10 cellular contexts compared by ENCODE assay signal in the genomic region with DNA sequence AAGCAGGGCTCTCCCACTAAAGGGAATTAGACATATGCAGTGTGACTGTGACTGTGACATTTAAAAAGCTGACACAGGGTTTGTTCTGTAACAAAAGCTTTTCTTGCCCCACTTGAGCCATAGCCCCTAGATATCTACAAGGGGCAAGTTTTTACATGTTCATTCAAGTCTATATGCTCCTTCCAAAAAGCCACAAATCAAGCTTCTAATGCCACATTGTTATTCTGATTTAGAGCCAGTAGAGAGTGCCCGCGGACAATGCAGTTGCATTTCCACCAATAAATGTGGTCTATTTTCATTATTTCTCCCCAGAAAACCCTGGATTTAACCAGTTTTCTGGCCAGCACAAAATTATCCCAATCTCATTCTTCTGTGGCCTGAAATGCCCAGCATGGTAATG. TPM values are rescaled to one million over a fixed set of nuclear protein-coding genes. Genes with fewer than 3 reads are reported as not detected.
DNase-seq lines count a peak whose midpoint lies in the region; ATAC-seq, FAIRE-seq and TF ChIP-seq lines count a peak whose summit lies in the region.
"Had no signal": no experiment of that assay in that cellular context is flagged by ENCODE, and none has a peak within 500 bp of the region (broad histone marks: within the 10 kb centered on the region; RNA-seq: fewer than 3 reads in every experiment).

No MANE protein-coding gene starts in this region.

- H3K4ac ChIP-seq in H1 (replicated peaks; ENCODE audit: insufficient read length, low read depth, low read length) = no peak overlapping the region

- CTCF ChIA-PET in WTC11 (lab: Charles Lee) = interaction anchor here (0.9 to 4.7 kb wide), 6 partner anchors 22 to 277 kb away, joined by 3 to 16 read pairs (median 5); a partner anchor contains a TSS
- CTCF ChIA-PET in H1 (lab: Charles Lee; ENCODE audit: partially characterized antibody) = interaction anchor here (0.7 to 4.7 kb wide), 10 partner anchors 9 to 181 kb away, joined by 3 to 18 read pairs (median 4); no protein-coding TSS in a partner anchor

- H3K27ac Mint-ChIP-seq in WTC11 = peak overlapping the region; percentile 88; the same call in 1 of the 2 replicates

- FAIRE-seq in H1 (lab: Jason Lieb, UNC) = no peak
- FAIRE-seq: frontal cortex had no signal

- 0 out of 2 replicates have a peak overlapping the region, but pooled peaks have one; percentile 58 for H2BK5ac ChIP-seq in H1 (ENCODE audit: low read depth, low read length)

- H3K27ac ChIP-seq in 22Rv1 (no peak overlapping the region), H1 (ENCODE audit: low read depth, low read length) (0 out of 2 replicates have a peak overlapping the region, but pooled peaks have one; percentile 40)

- no peaks in the 10 kb centered on the region for H3K27me3 ChIP-seq in H1 (replicated peaks in 1 of 4; ENCODE audit: control insufficient read depth in 3 of 4, extremely low read depth in 1 of 4, insufficient read depth in 3 of 4, low read length in 3 of 4)

- H3K36me3 Mint-ChIP-seq in WTC11 = peaks cover 8% of the 10 kb centered on the region

- H3K4me3 ChIP-seq in H1 (ENCODE audit: extremely low read depth in 1 of 4, insufficient read depth in 2 of 4, low read depth in 3 of 4, low read length in 4 of 4) = no peak overlapping the region

- TF ChIP-seq CTCF in 22Rv1 (IDR thresholded peaks at IDR 0.05) = 0 out of 2 replicates have a peak, but pooled peaks have one; percentile 5
- TF ChIP-seq CTCF in WTC11 (IDR thresholded peaks at IDR 0.05) = no peak
- no peak for TF ChIP-seq CTCF in H1 (IDR thresholded peaks at IDR 0.05; ENCODE audit: control extremely low read depth in 1 of 3, insufficient read depth in 1 of 3, low read depth in 1 of 3, low read length in 3 of 3)

- H2AFZ ChIP-seq in H1 (ENCODE audit: low read length) = no peak overlapping the region

- no peak overlapping the region for H3K18ac ChIP-seq in H1 (ENCODE audit: extremely low read depth, low read length)

- no peak overlapping the region for H4K8ac ChIP-seq in H1 (ENCODE audit: extremely low read depth, insufficient read depth, low read length)

- no peak overlapping the region for H2BK20ac ChIP-seq in H1 (ENCODE audit: low read length)

- H3K4me3 Mint-ChIP-seq in WTC11 = no peak overlapping the region

- H3K27me3 Mint-ChIP-seq in WTC11 (ENCODE audit: low read depth) = no peaks in the 10 kb centered on the region

- no peak overlapping the region for H2BK120ac ChIP-seq in H1 (replicated peaks; ENCODE audit: low read depth, low read length)

- peak overlapping the region; percentile 0 for H4K91ac ChIP-seq in H1 (replicated peaks; ENCODE audit: insufficient read length, low read length)

- no peaks in the 10 kb centered on the region for H4K20me1 ChIP-seq in H1 (replicated peaks in 1 of 2; ENCODE audit: control insufficient read depth in 1 of 2, insufficient read depth in 2 of 2, low read length in 2 of 2)

- no peak; the same call in 1 of the 2 replicates for ATAC-seq in WTC11
- ATAC-seq in SK-N-SH treated with all-trans-retinoic acid at 6 μM for 48 hours = no peak
- no peak for ATAC-seq in HG02840 (IDR thresholded peaks at IDR 0.05; ENCODE audit: low FRiP score, unreplicated experiment)

- H3K4me1 Mint-ChIP-seq in WTC11 = peaks cover 31% of the 10 kb centered on the region

- 36% methylated on average over 2 of the region's 2 CpGs; no CpG with 5 or more reads in 1 of the 2 experiments for WGBS in H1 (ENCODE audit: extremely low coverage in 1 of 2, insufficient coverage in 1 of 2, insufficient read length in 1 of 2, insufficient replicate concordance in 2 of 2, low coverage in 1 of 2, low lambda C conversion rate in 2 of 2, missing lambda C conversion rate in 1 of 2), 2 experiments

- no peak overlapping the region for H3K23ac ChIP-seq in H1 (ENCODE audit: insufficient read length)

- H2AK5ac ChIP-seq in H1 (ENCODE audit: low read depth, low read length) = no peak overlapping the region

- no peak overlapping the region for H2BK15ac ChIP-seq in H1 (ENCODE audit: low read length)

- no peaks in the 10 kb centered on the region for H3K79me1 ChIP-seq in H1 (ENCODE audit: low read depth, low read length)

- no peak overlapping the region for H2BK12ac ChIP-seq in H1 (ENCODE audit: low read depth, low read length)

- no peaks in the 10 kb centered on the region for H3K23me2 ChIP-seq in H1 (ENCODE audit: low read depth, low read length)

- H3K4me1 ChIP-seq in H1 (replicated peaks in 1 of 4; ENCODE audit: control insufficient read depth in 3 of 4, insufficient read depth in 4 of 4, low read length in 3 of 4) = peaks cover 0 to 4% (median 0%) of the 10 kb centered on the region in 4 experiments; a peak in 1 of 7 replicates

- POLR2A ChIA-PET in WTC11 (lab: Charles Lee) = no interaction called here
- POLR2A ChIA-PET in H1 (lab: Charles Lee; ENCODE audit: partially characterized antibody) = interaction anchor here (0.8 kb wide), 1 partner anchor 20 kb away, joined by 4 read pairs; no protein-coding TSS in a partner anchor

- TF ChIP-seq POLR2A in H1 (IDR thresholded peaks at IDR 0.05; ENCODE audit: control extremely low read depth in 1 of 2, low read depth in 2 of 2, low read length in 2 of 2) = no peak

- no peak overlapping the region for H3K4me2 ChIP-seq in H1 (ENCODE audit: insufficient read depth in 1 of 2, low read depth in 2 of 2, low read length in 2 of 2)

- peak; percentile 38 for DNase-seq in DMS79 treated with DMSO at 0.1 percent for 48 hours (lab: John Stamatoyannopoulos, UW)
- no peak for DNase-seq in WTC11 (ENCODE audit: low spot score)
- peak in 1 of 2 experiments; percentile 26 for DNase-seq in H1 (ENCODE audit: low read depth in 1 of 2, low spot score in 2 of 2)
- no peak for DNase-seq in occipital lobe (lab: John Stamatoyannopoulos, UW)
- DNase-seq in AG08396 (ENCODE audit: low spot score) = no peak
- DNase-seq: NCI-H748 treated with DMSO at 0.1 percent for 48 hours had no signal

- H3K14ac ChIP-seq in H1 (ENCODE audit: insufficient read length) = no peak overlapping the region

- no peaks in the 10 kb centered on the region for H3K36me3 ChIP-seq in H1 (ENCODE audit: control insufficient read depth in 2 of 4, insufficient read depth in 4 of 4, low read length in 3 of 4)

- no peak overlapping the region for H3K9ac ChIP-seq in H1 (replicated peaks in 1 of 4; ENCODE audit: extremely low read depth in 1 of 4, low read depth in 3 of 4, low read length in 3 of 4)

- no peaks in the 10 kb centered on the region for H3K79me2 ChIP-seq in H1 (ENCODE audit: control insufficient read depth in 1 of 2, insufficient read depth in 2 of 2, low read length in 2 of 2)

- H4K5ac ChIP-seq in H1 (ENCODE audit: insufficient read length, low read depth, low read length) = no peak overlapping the region

- TF ChIP-seq RAD21 in H1 (IDR thresholded peaks at IDR 0.05 in 1 of 2, conservative IDR thresholded peaks at IDR 0.05 in 1 of 2; ENCODE audit: low read depth in 2 of 2, low read length in 2 of 2) = peak in 1 of 2 experiments; percentile 29; a peak in 1 of 4 replicates

- peaks cover 9% of the 10 kb centered on the region for H3K9me3 Mint-ChIP-seq in WTC11

- no peaks in the 10 kb centered on the region for H3K9me3 ChIP-seq in H1 (ENCODE audit: insufficient read depth in 2 of 2, low read depth in 1 of 2, low read length in 1 of 2)

- no peak for TF ChIP-seq EP300 in H1 (IDR thresholded peaks at IDR 0.05; ENCODE audit: borderline replicate concordance in 1 of 2, low read depth in 2 of 2, low read length in 2 of 2)

- no peak overlapping the region for H3K56ac ChIP-seq in H1 (replicated peaks; ENCODE audit: insufficient read length, low read depth, low read length)

TF ChIP-seq in WTC11, 78 proteins besides CTCF, POLR2A, EP300 and RAD21 (continues in another document):
- TF ChIP-seq, protein P1, sequence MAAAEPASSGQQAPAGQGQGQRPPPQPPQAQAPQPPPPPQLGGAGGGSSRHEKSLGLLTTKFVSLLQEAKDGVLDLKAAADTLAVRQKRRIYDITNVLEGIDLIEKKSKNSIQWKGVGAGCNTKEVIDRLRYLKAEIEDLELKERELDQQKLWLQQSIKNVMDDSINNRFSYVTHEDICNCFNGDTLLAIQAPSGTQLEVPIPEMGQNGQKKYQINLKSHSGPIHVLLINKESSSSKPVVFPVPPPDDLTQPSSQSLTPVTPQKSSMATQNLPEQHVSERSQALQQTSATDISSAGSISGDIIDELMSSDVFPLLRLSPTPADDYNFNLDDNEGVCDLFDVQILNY (CRISPR knock-in tag; IDR thresholded peaks at IDR 0.05) = no peak

TF ChIP-seq in H1, 55 proteins besides CTCF, POLR2A, EP300 and RAD21:
- TF ChIP-seq, protein P2, sequence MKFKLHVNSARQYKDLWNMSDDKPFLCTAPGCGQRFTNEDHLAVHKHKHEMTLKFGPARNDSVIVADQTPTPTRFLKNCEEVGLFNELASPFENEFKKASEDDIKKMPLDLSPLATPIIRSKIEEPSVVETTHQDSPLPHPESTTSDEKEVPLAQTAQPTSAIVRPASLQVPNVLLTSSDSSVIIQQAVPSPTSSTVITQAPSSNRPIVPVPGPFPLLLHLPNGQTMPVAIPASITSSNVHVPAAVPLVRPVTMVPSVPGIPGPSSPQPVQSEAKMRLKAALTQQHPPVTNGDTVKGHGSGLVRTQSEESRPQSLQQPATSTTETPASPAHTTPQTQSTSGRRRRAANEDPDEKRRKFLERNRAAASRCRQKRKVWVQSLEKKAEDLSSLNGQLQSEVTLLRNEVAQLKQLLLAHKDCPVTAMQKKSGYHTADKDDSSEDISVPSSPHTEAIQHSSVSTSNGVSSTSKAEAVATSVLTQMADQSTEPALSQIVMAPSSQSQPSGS (IDR thresholded peaks at IDR 0.05; ENCODE audit: low read length) = no peak
TF ChIP-seq in H1: peak in this region for 0.

TF ChIP-seq in SK-N-SH treated with all-trans-retinoic acid at 6 μM for 48 hours, 23 proteins besides CTCF, POLR2A, EP300 and RAD21 (continues in another document):
- TF ChIP-seq ZNF565 (CRISPR knock-in tag; conservative IDR thresholded peaks at IDR 0.05; ENCODE audit: low read depth) = no peak

RNA-seq across cellular contexts. Expression of a gene that starts 9.9 kb away (rescaled TPM):
- total RNA-seq in WTC11 (2021) = 2.6 to 3.4 TPM (median 2.9 TPM) in 3 replicates
- 0.42 and 1.2 TPM in 2 replicates for total RNA-seq in H1 (2021; fragmentation: NEBNext Ultra II Directional; extraction: Animal tissue kit (Norgen Biotek cat#: 25700))
- 1.00 and 2.4 TPM in 2 replicates for polyA plus RNA-seq in H1 (2011; rRNA removed)
- 2.1 TPM for polyA plus RNA-seq in H1 (2011; cell fraction: cytosol; rRNA removed)
- 2.7 TPM for polyA plus RNA-seq in H1 (2011; cell fraction: nucleus; rRNA removed)
- polyA plus RNA-seq in H1 (2012, experiment 1 of 2) = 0.89 to 1.3 TPM (median 1.00 TPM) in 4 replicates
- 0.51 TPM for polyA plus RNA-seq in H1 (2012, experiment 2 of 2)
- 0.87 TPM for polyA plus RNA-seq in H1 (2013, experiment 1 of 2)
- polyA plus RNA-seq in H1 (2013, experiment 2 of 2) = 0.94 TPM
- 1.3 and 5.8 TPM in 2 replicates for polyA minus RNA-seq in H1 (2011; rRNA and poly(A)+ RNA removed)
- not detected for polyA minus RNA-seq in H1 (2011; cell fraction: cytosol; rRNA and poly(A)+ RNA removed)
- polyA minus RNA-seq in H1 (2011; cell fraction: nucleus; rRNA and poly(A)+ RNA removed) = 7.4 TPM
- 2.0 TPM for total RNA-seq in occipital lobe
